In genomic region chr11:121082670-121083069, GRCh38 we compare ENCODE assay signal across 2 cellular contexts.
A peak's percentile ranks its signal among the peaks of the same experiment; 100 is the strongest.
TF ChIP-seq lines count a peak whose summit lies in the region.

No MANE protein-coding gene starts in this region.

TF ChIP-seq in HEK293T, 16 proteins besides CTCF, POLR2A, EP300 and RAD21 (continued from another document):
- TF ChIP-seq ELF4 (IDR thresholded peaks at IDR 0.05): no peak
- no peak for TF ChIP-seq HDGF (IDR thresholded peaks at IDR 0.05; ENCODE audit: borderline replicate concordance)

TF ChIP-seq in GM12878, 131 proteins besides CTCF, POLR2A, EP300 and RAD21 (continued from another document):
- TF ChIP-seq REST (IDR thresholded peaks at IDR 0.05; ENCODE audit: low read depth, low read length): peak; percentile 87
